In genomic region chrX:63430026-63430425, GRCh38 we compare ENCODE assay signal across 16 cellular contexts.
DNase-seq lines count a peak whose midpoint lies in the region; ATAC-seq, FAIRE-seq and TF ChIP-seq lines count a peak whose summit lies in the region.
"Had no signal": no experiment of that assay in that cellular context is flagged by ENCODE, and none has a peak within 500 bp of the region (broad histone marks: within the 10 kb centered on the region; RNA-seq: fewer than 3 reads in every experiment).

No MANE protein-coding gene starts in this region.

- peaks cover 3% of the 10 kb centered on the region for H3K36me3 Mint-ChIP-seq in neural progenitor cell
- no peaks in the 10 kb centered on the region for H3K36me3 Mint-ChIP-seq in activated CD8-positive, alpha-beta T cell treated with anti-CD3 and anti-CD28 coated beads, Interleukin-2, amount 10 ng/mL, durations not matched to agents 7 days and 5 days (ENCODE audit: low read depth)

- H3K9me3 Mint-ChIP-seq in neural progenitor cell: peaks cover 7% of the 10 kb centered on the region
- no peaks in the 10 kb centered on the region for H3K9me3 Mint-ChIP-seq in activated CD8-positive, alpha-beta T cell treated with anti-CD3 and anti-CD28 coated beads, Interleukin-2, amount 10 ng/mL, durations not matched to agents 7 days and 5 days (ENCODE audit: insufficient read depth)
- H3K9me3 Mint-ChIP-seq: CD4-positive, alpha-beta T cell had no signal

- TF ChIP-seq CTCF in HCT116 (IDR thresholded peaks at IDR 0.05 in 2 of 3, conservative IDR thresholded peaks at IDR 0.05 in 1 of 3; ENCODE audit: borderline replicate concordance in 1 of 3, insufficient read depth in 1 of 3, low read depth in 2 of 3, low read length in 2 of 3) (0 out of 6 replicates have a peak, but pooled peaks of 1 of the 3 experiments have one; percentile 4), Panc1 (IDR thresholded peaks at IDR 0.05) (peak; percentile 10; the same call in 1 of the 2 replicates), K562 (IDR thresholded peaks at IDR 0.05 in 2 of 3, conservative IDR thresholded peaks at IDR 0.05 in 1 of 3; ENCODE audit: insufficient read depth in 2 of 3, low read depth in 1 of 3, low read length in 3 of 3) (peak in 1 of 3 experiments; percentile 19; a peak in 1 of 6 replicates), neural progenitor cell (IDR thresholded peaks at IDR 0.05) (peak; percentile 21), esophagus muscularis mucosa (IDR thresholded peaks at IDR 0.05) (no peak)

- H3K27ac Mint-ChIP-seq in neural progenitor cell: no peak overlapping the region
- H3K27ac Mint-ChIP-seq in activated CD8-positive, alpha-beta T cell treated with anti-CD3 and anti-CD28 coated beads, Interleukin-2, amount 10 ng/mL, durations not matched to agents 7 days and 5 days: no peak overlapping the region
- H3K27ac Mint-ChIP-seq: B cell; CD4-positive, alpha-beta T cell had no signal

- peak; percentile 17; the same call in 1 of the 2 replicates for TF ChIP-seq RAD21 in HCT116 (IDR thresholded peaks at IDR 0.05; ENCODE audit: low read depth)
- 0 out of 4 replicates have a peak, but pooled peaks of 1 of the 2 experiments have one; percentile 7 for TF ChIP-seq RAD21 in K562 (CRISPR knock-in tag; conservative IDR thresholded peaks at IDR 0.05 in 1 of 2, IDR thresholded peaks at IDR 0.05 in 1 of 2)

- no peak for ATAC-seq in HCT116
- no peak for ATAC-seq in Panc1
- ATAC-seq in K562: no peak
- no peak for ATAC-seq in GM21619 (IDR thresholded peaks at IDR 0.05; ENCODE audit: unreplicated experiment)
- no peak for ATAC-seq in activated CD8-positive, alpha-beta T cell treated with anti-CD3 and anti-CD28 coated beads, Interleukin-2, amount 10 ng/mL, durations not matched to agents 7 days and 5 days
- ATAC-seq: GM12878 had no signal

- no peak for FAIRE-seq in K562 (lab: Jason Lieb, UNC)
- FAIRE-seq: A204.1, GM12878 had no signal

- no peak for TF ChIP-seq EP300 in K562 (IDR thresholded peaks at IDR 0.05; ENCODE audit: low read length)
- no peak for TF ChIP-seq EP300 in esophagus muscularis mucosa (IDR thresholded peaks at IDR 0.05)

- intact Hi-C loops in HCT116 (cut with micrococcal nuclease): no loop called here
- intact Hi-C loops in Panc1 (cut with micrococcal nuclease; ENCODE audit: unreplicated experiment): no loop called here
- intact Hi-C loops in K562 (cut with micrococcal nuclease): loop anchor here (10.0 kb wide), 1 partner anchor 75 kb away; no protein-coding TSS in a partner anchor
- intact Hi-C loops in esophagus muscularis mucosa (cut with DNase I): no loop called here

- H3K79me2 ChIP-seq in HCT116 (ENCODE audit: insufficient read depth, low read length) (no peaks in the 10 kb centered on the region), K562 (ENCODE audit: control insufficient read depth, insufficient read depth, low read length) (no peaks in the 10 kb centered on the region), neural progenitor cell (ENCODE audit: low read depth) (no peaks in the 10 kb centered on the region)

- H3K4me2 ChIP-seq in HCT116 (ENCODE audit: low read length) (no peak overlapping the region), K562 (ENCODE audit: insufficient read depth, low read length) (no peak overlapping the region), neural progenitor cell (no peak overlapping the region)

- peaks cover 3% of the 10 kb centered on the region for H3K27me3 Mint-ChIP-seq in neural progenitor cell (ENCODE audit: insufficient read depth, low read depth)
- H3K27me3 Mint-ChIP-seq in activated CD8-positive, alpha-beta T cell treated with anti-CD3 and anti-CD28 coated beads, Interleukin-2, amount 10 ng/mL, durations not matched to agents 7 days and 5 days (ENCODE audit: low read depth): no peaks in the 10 kb centered on the region
- H3K27me3 Mint-ChIP-seq: B cell; CD4-positive, alpha-beta T cell had no signal

- H4K20me1 ChIP-seq in HCT116 (ENCODE audit: insufficient read depth): no peaks in the 10 kb centered on the region
- H4K20me1 ChIP-seq in K562 (replicated peaks; ENCODE audit: control insufficient read depth, insufficient read depth, low read length): no peaks in the 10 kb centered on the region
- no peaks in the 10 kb centered on the region for H4K20me1 ChIP-seq in neural progenitor cell (ENCODE audit: low read depth)

- 36% methylated on average over 5 of the region's 5 CpGs for WGBS in K562 (ENCODE audit: insufficient coverage, low coverage, missing lambda C conversion rate)
- WGBS in esophagus muscularis mucosa: 53% methylated on average over 5 of the region's 5 CpGs

- H3K9ac ChIP-seq in HCT116 (ENCODE audit: low read length): no peak overlapping the region
- no peak overlapping the region for H3K9ac ChIP-seq in K562 (ENCODE audit: insufficient read depth in 1 of 2, low read depth in 2 of 2, low read length in 2 of 2)
- no peak overlapping the region for H3K9ac ChIP-seq in neural progenitor cell

- RAD21 ChIA-PET in HCT116 (lab: Charles Lee; ENCODE audit: low non-redundant PET in 1 of 2, low total read pairs in 2 of 2, uncharacterized antibody in 2 of 2, unreplicated experiment in 2 of 2): no interaction called here

- no peaks in the 10 kb centered on the region for H3K9me2 ChIP-seq in HCT116 (ENCODE audit: insufficient read depth)

- CTCF ChIA-PET in HCT116 (lab: Charles Lee): no interaction called here
- CTCF ChIA-PET in Panc1 (lab: Charles Lee): no interaction called here
- CTCF ChIA-PET in K562 (lab: Yijun Ruan, JAX; ENCODE audit: low intra/inter-chr PET ratio): no interaction called here
- CTCF ChIA-PET in activated CD8-positive, alpha-beta T cell treated with anti-CD3 and anti-CD28 coated beads, Interleukin-2, amount 10 ng/mL, durations not matched to agents 7 days and 5 days (lab: Charles Lee): no interaction called here

- H3K36me3 ChIP-seq in HCT116 (ENCODE audit: control insufficient read depth in 1 of 2, insufficient read depth in 2 of 2, low read length in 2 of 2): no peaks in the 10 kb centered on the region
- H3K36me3 ChIP-seq in Panc1 (ENCODE audit: control insufficient read depth, insufficient read depth, low read length): no peaks in the 10 kb centered on the region
- no peaks in the 10 kb centered on the region for H3K36me3 ChIP-seq in K562 (ENCODE audit: control insufficient read depth, insufficient read depth, low read length)
- H3K36me3 ChIP-seq in neural progenitor cell: no peaks in the 10 kb centered on the region
- H3K36me3 ChIP-seq in esophagus muscularis mucosa: peaks cover 0 to 24% (median 11%) of the 10 kb centered on the region in 4 donors

- in situ Hi-C loops in Panc1 (cut with HindIII; ENCODE audit: low pct_unique_long_range_greater_than_20kb, low sequenced_read_pairs) (no loop called here), K562 (cut with MboI) (no loop called here)

- H3K4me1 Mint-ChIP-seq in neural progenitor cell: no peaks in the 10 kb centered on the region
- no peaks in the 10 kb centered on the region for H3K4me1 Mint-ChIP-seq in activated CD8-positive, alpha-beta T cell treated with anti-CD3 and anti-CD28 coated beads, Interleukin-2, amount 10 ng/mL, durations not matched to agents 7 days and 5 days (ENCODE audit: low read depth)
- H3K4me1 Mint-ChIP-seq: B cell had no signal

- H3K9me3 ChIP-seq in HCT116 (ENCODE audit: control insufficient read depth in 1 of 2, insufficient read depth in 1 of 2, low read depth in 1 of 2, low read length in 2 of 2) (no peaks in the 10 kb centered on the region), Panc1 (ENCODE audit: control insufficient read depth, insufficient read depth, low read depth, low read length) (no peaks in the 10 kb centered on the region), K562 (replicated peaks; ENCODE audit: control insufficient read depth, insufficient read depth, low read depth, low read length) (no peaks in the 10 kb centered on the region), neural progenitor cell (ENCODE audit: low read depth) (peaks cover 6% of the 10 kb centered on the region), esophagus muscularis mucosa (no peaks in the 10 kb centered on the region)

- no peaks in the 10 kb centered on the region for H3F3A ChIP-seq in neural progenitor cell (ENCODE audit: low read depth)

- BruUV-seq in HCT116 (replicated peaks; lab: Mats Ljungman, UMichigan) (no TSS peak), Panc1 (replicated peaks; lab: Mats Ljungman, UMichigan) (no TSS peak), K562 (replicated peaks; lab: Mats Ljungman, UMichigan) (no TSS peak)

- H3K4me3 ChIP-seq in HCT116 (replicated peaks in 1 of 2; ENCODE audit: low read depth in 1 of 2, low read length in 2 of 2): no peak overlapping the region
- H3K4me3 ChIP-seq in Panc1 (ENCODE audit: low read depth in 2 of 2, low read length in 2 of 2): no peak overlapping the region
- no peak overlapping the region for H3K4me3 ChIP-seq in K562
- no peak overlapping the region for H3K4me3 ChIP-seq in neural progenitor cell
- H3K4me3 ChIP-seq in esophagus muscularis mucosa: no peak overlapping the region
- H3K4me3 ChIP-seq: GM12878 had no signal

- H3K4me1 ChIP-seq in HCT116 (ENCODE audit: control insufficient read depth in 1 of 2, insufficient read depth in 2 of 2, low read length in 2 of 2) (peaks cover 11 to 12% of the 10 kb centered on the region in 2 experiments; a peak in 3 of 4 replicates), Panc1 (ENCODE audit: control insufficient read depth, insufficient read depth, low read length) (no peaks in the 10 kb centered on the region), K562 (replicated peaks in 1 of 2; ENCODE audit: control insufficient read depth in 2 of 2, insufficient read depth in 2 of 2, low read length in 2 of 2) (peaks cover 0 to 7% of the 10 kb centered on the region in 2 experiments; a peak in 3 of 5 replicates), neural progenitor cell (no peaks in the 10 kb centered on the region), esophagus muscularis mucosa (no peaks in the 10 kb centered on the region)

- no peak for DNase-seq in HCT116 (ENCODE audit: low read depth, low spot score)
- no peak for DNase-seq in Panc1 (ENCODE audit: low read depth, low spot score)
- no peak for DNase-seq in K562 (ENCODE audit: extremely low read depth in 1 of 4, low spot score in 3 of 4)
- DNase-seq in neural progenitor cell (ENCODE audit: low spot score): no peak
- DNase-seq in esophagus muscularis mucosa (ENCODE audit: extremely low spot score): no peak
- DNase-seq in activated CD8-positive, alpha-beta T cell treated with anti-CD3 and anti-CD28 coated beads, Interleukin-2, amount 10 ng/mL, durations not matched to agents 7 days and 5 days: no peak
- DNase-seq: C1 segment of cervical spinal cord; CD4-positive, alpha-beta T cell; DMS79; GOT3; HCEC 1CT had no signal

- H2AFZ ChIP-seq in HCT116 (ENCODE audit: low read depth, low read length, poor library complexity, severe bottlenecking): no peak overlapping the region
- H2AFZ ChIP-seq in K562 (ENCODE audit: low read depth, low read length): no peak overlapping the region
- H2AFZ ChIP-seq in neural progenitor cell (replicated peaks): no peak overlapping the region

- no peaks in the 10 kb centered on the region for H3K9me1 ChIP-seq in K562 (ENCODE audit: control insufficient read depth, insufficient read depth, low read length)

- H3K27ac ChIP-seq in HCT116 (ENCODE audit: low read depth, low read length) (no peak overlapping the region), Panc1 (ENCODE audit: low read length) (no peak overlapping the region), K562 (ENCODE audit: extremely low read depth, low read depth, low read length) (no peak overlapping the region), neural progenitor cell (no peak overlapping the region), esophagus muscularis mucosa (replicated peaks in 1 of 4) (no peak overlapping the region)
- H3K27ac ChIP-seq: HL-60 had no signal

- H3K4me3 Mint-ChIP-seq in neural progenitor cell: no peak overlapping the region
- no peak overlapping the region for H3K4me3 Mint-ChIP-seq in activated CD8-positive, alpha-beta T cell treated with anti-CD3 and anti-CD28 coated beads, Interleukin-2, amount 10 ng/mL, durations not matched to agents 7 days and 5 days
- H3K4me3 Mint-ChIP-seq: B cell; CD4-positive, alpha-beta T cell had no signal

- POLR2A ChIA-PET in HCT116 (lab: Charles Lee): no interaction called here
- POLR2A ChIA-PET in Panc1 (lab: Charles Lee): no interaction called here
- POLR2A ChIA-PET in K562 (lab: Yijun Ruan, JAX): no interaction called here
- POLR2A ChIA-PET in activated CD8-positive, alpha-beta T cell treated with anti-CD3 and anti-CD28 coated beads, Interleukin-2, amount 10 ng/mL, durations not matched to agents 7 days and 5 days (lab: Charles Lee): interaction anchor here (0.6 kb wide), 1 partner anchor 155 kb away, joined by 3 read pairs; no protein-coding TSS in a partner anchor

- H3K27me3 ChIP-seq in HCT116 (ENCODE audit: insufficient read depth, low read length) (no peaks in the 10 kb centered on the region), Panc1 (ENCODE audit: control insufficient read depth, insufficient read depth, low read length) (no peaks in the 10 kb centered on the region), K562 (ENCODE audit: control insufficient read depth in 2 of 2, insufficient read depth in 2 of 2, low read length in 2 of 2) (no peaks in the 10 kb centered on the region), neural progenitor cell (no peaks in the 10 kb centered on the region), esophagus muscularis mucosa (no peaks in the 10 kb centered on the region)

- TF ChIP-seq POLR2A in HCT116 (IDR thresholded peaks at IDR 0.05; ENCODE audit: borderline replicate concordance, extremely low read depth, insufficient read depth, insufficient read length): no peak
- TF ChIP-seq POLR2A in K562 (conservative IDR thresholded peaks at IDR 0.05): no peak
- no peak for TF ChIP-seq POLR2A in esophagus muscularis mucosa (IDR thresholded peaks at IDR 0.05; ENCODE audit: low read depth)

Comparison
In these comparisons a context has a peak if more than half of its experiments do, and no peak if none do; other contexts are left out.
1. CTCF ChIP-seq: peak in Panc1 (single experiment) and neural progenitor cell (single experiment); none in esophagus muscularis mucosa (0 of 3).
2. Of the 22 proteins assayed by ChIP-seq in both K562 and HCT116: peak only in K562: ZBTB33; only in HCT116: none; in both: none; in neither: 19; mixed calls (peak in some experiments, not most) for 2.